1 cellular context compared by ENCODE assay signal in the genomic region with DNA sequence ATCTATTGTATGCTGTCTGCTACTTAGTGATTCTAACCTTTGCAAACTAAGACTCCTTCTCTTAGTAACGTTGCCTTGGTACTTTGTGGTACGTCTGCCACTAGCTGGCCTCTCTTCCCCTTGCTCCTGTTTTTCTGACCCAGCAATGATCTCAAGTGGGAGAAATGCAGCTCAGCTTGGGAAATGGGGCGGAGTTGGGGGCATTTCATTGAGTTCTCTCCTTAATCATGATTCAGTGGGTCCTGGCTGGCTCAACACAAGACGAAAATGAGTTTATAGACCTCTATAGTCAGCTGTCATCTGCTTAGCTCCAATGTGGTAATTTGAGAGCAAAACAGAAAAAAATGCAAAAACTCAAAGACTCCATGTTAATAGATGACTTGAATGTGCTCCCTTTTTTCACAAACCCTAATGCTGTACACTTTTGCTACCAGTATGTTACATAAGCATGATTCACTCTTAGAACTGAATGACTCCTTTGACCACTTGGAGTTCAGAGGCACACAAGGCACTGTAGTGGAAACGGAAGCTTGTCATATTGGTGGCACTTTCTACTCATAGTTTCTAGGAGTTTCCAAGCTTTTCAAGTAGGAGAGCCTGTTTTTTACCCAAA.
TF ChIP-seq lines count a peak whose summit lies in the region.

No MANE protein-coding gene starts in this region.

TF ChIP-seq in HepG2, 621 proteins besides CTCF, POLR2A, EP300 and RAD21 (continued from another document and continues in another):
- TF ChIP-seq, protein P1, sequence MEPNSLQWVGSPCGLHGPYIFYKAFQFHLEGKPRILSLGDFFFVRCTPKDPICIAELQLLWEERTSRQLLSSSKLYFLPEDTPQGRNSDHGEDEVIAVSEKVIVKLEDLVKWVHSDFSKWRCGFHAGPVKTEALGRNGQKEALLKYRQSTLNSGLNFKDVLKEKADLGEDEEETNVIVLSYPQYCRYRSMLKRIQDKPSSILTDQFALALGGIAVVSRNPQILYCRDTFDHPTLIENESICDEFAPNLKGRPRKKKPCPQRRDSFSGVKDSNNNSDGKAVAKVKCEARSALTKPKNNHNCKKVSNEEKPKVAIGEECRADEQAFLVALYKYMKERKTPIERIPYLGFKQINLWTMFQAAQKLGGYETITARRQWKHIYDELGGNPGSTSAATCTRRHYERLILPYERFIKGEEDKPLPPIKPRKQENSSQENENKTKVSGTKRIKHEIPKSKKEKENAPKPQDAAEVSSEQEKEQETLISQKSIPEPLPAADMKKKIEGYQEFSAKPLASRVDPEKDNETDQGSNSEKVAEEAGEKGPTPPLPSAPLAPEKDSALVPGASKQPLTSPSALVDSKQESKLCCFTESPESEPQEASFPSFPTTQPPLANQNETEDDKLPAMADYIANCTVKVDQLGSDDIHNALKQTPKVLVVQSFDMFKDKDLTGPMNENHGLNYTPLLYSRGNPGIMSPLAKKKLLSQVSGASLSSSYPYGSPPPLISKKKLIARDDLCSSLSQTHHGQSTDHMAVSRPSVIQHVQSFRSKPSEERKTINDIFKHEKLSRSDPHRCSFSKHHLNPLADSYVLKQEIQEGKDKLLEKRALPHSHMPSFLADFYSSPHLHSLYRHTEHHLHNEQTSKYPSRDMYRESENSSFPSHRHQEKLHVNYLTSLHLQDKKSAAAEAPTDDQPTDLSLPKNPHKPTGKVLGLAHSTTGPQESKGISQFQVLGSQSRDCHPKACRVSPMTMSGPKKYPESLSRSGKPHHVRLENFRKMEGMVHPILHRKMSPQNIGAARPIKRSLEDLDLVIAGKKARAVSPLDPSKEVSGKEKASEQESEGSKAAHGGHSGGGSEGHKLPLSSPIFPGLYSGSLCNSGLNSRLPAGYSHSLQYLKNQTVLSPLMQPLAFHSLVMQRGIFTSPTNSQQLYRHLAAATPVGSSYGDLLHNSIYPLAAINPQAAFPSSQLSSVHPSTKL (CRISPR knock-in tag; IDR thresholded peaks at IDR 0.05) = peak; percentile 87
- TF ChIP-seq E2F1 (CRISPR knock-in tag; IDR thresholded peaks at IDR 0.05) (no peak), AKAP8 (CRISPR knock-in tag; IDR thresholded peaks at IDR 0.05) (no peak), SOX5 (CRISPR knock-in tag; IDR thresholded peaks at IDR 0.05; ENCODE audit: borderline replicate concordance) (peak; percentile 40; the same call in 1 of the 2 replicates), SALL2 (CRISPR knock-in tag; IDR thresholded peaks at IDR 0.05) (no peak), MED1 (CRISPR knock-in tag; IDR thresholded peaks at IDR 0.05) (no peak), ZNF644 (CRISPR knock-in tag; IDR thresholded peaks at IDR 0.05; ENCODE audit: low read depth) (peak; percentile 90), GATAD2A (CRISPR knock-in tag; IDR thresholded peaks at IDR 0.05) (peak; percentile 61), TEAD3 (CRISPR knock-in tag; optimal IDR thresholded peaks at IDR 0.05; ENCODE audit: borderline replicate concordance) (peak; percentile 48), ZNF441 (CRISPR knock-in tag; IDR thresholded peaks at IDR 0.05; ENCODE audit: borderline replicate concordance) (no peak), ZNF264 (CRISPR knock-in tag; IDR thresholded peaks at IDR 0.05) (no peak), NFATC3 (CRISPR knock-in tag; IDR thresholded peaks at IDR 0.05) (no peak), CREB1 (IDR thresholded peaks at IDR 0.05) (0 out of 2 replicates have a peak, but pooled peaks have one; percentile 6), CREB1 (CRISPR knock-in tag; IDR thresholded peaks at IDR 0.05) (0 out of 2 replicates have a peak, but pooled peaks have one; percentile 14), EHMT2 (IDR thresholded peaks at IDR 0.05; ENCODE audit: borderline replicate concordance, low read depth, low read length) (no peak), NAIF1 (CRISPR knock-in tag; IDR thresholded peaks at IDR 0.05; ENCODE audit: borderline replicate concordance) (no peak), ZNF430 (CRISPR knock-in tag; IDR thresholded peaks at IDR 0.05) (no peak), CAMTA2 (CRISPR knock-in tag; IDR thresholded peaks at IDR 0.05; ENCODE audit: borderline replicate concordance) (no peak), AHR (CRISPR knock-in tag; IDR thresholded peaks at IDR 0.05) (no peak), ZNF562 (CRISPR knock-in tag; IDR thresholded peaks at IDR 0.05; ENCODE audit: borderline replicate concordance) (no peak), ZNF333 (CRISPR knock-in tag; IDR thresholded peaks at IDR 0.05; ENCODE audit: borderline replicate concordance) (no peak), PHF21A (CRISPR knock-in tag; IDR thresholded peaks at IDR 0.05) (no peak), ZNF251 (CRISPR knock-in tag; IDR thresholded peaks at IDR 0.05) (no peak), GABPB1 (CRISPR knock-in tag; IDR thresholded peaks at IDR 0.05) (peak; percentile 34; the same call in 1 of the 2 replicates), ZNF556 (CRISPR knock-in tag; IDR thresholded peaks at IDR 0.05; ENCODE audit: borderline replicate concordance) (peak; percentile 45; the same call in 1 of the 2 replicates), ZNF230 (CRISPR knock-in tag; IDR thresholded peaks at IDR 0.05) (no peak), ERF (CRISPR knock-in tag; IDR thresholded peaks at IDR 0.05) (0 out of 2 replicates have a peak, but pooled peaks have one; percentile 46), SRSF4 (IDR thresholded peaks at IDR 0.05; ENCODE audit: low read depth, low read length, poor library complexity, severe bottlenecking) (no peak), ZNF891 (CRISPR knock-in tag; IDR thresholded peaks at IDR 0.05) (no peak), TFDP2 (CRISPR knock-in tag; IDR thresholded peaks at IDR 0.05) (no peak), FOXP1 (IDR thresholded peaks at IDR 0.05) (no peak), FOXP1 (CRISPR knock-in tag; IDR thresholded peaks at IDR 0.05) (0 out of 2 replicates have a peak, but pooled peaks have one; percentile 6), ZNF383 (CRISPR knock-in tag; IDR thresholded peaks at IDR 0.05; ENCODE audit: borderline replicate concordance) (no peak), ESRRA (CRISPR knock-in tag; IDR thresholded peaks at IDR 0.05; ENCODE audit: low read depth) (no peak), ZNF558 (CRISPR knock-in tag; IDR thresholded peaks at IDR 0.05; ENCODE audit: borderline replicate concordance) (no peak), RAD51 (IDR thresholded peaks at IDR 0.05; ENCODE audit: borderline replicate concordance) (no peak), ZNF75D (CRISPR knock-in tag; IDR thresholded peaks at IDR 0.05; ENCODE audit: borderline replicate concordance) (no peak), PPARG (CRISPR knock-in tag; conservative IDR thresholded peaks at IDR 0.05) (0 out of 2 replicates have a peak, but pooled peaks have one; percentile 35), RARA (CRISPR knock-in tag; IDR thresholded peaks at IDR 0.05) (peak; percentile 79), SP4 (CRISPR knock-in tag; IDR thresholded peaks at IDR 0.05) (no peak), FOXK1 (CRISPR knock-in tag; IDR thresholded peaks at IDR 0.05; ENCODE audit: borderline replicate concordance, low read depth) (peak; percentile 52; the same call in 1 of the 2 replicates), ZSCAN12 (CRISPR knock-in tag; IDR thresholded peaks at IDR 0.05) (no peak), ZBTB25 (CRISPR knock-in tag; IDR thresholded peaks at IDR 0.05) (peak; percentile 18; the same call in 1 of the 2 replicates), ETV5 (CRISPR knock-in tag; IDR thresholded peaks at IDR 0.05; ENCODE audit: borderline replicate concordance) (peak; percentile 73; the same call in 1 of the 2 replicates), AHDC1 (CRISPR knock-in tag; IDR thresholded peaks at IDR 0.05; ENCODE audit: borderline replicate concordance) (peak; percentile 73; the same call in 1 of the 2 replicates), ONECUT2 (CRISPR knock-in tag; IDR thresholded peaks at IDR 0.05) (no peak)
- TF ChIP-seq, protein P2, sequence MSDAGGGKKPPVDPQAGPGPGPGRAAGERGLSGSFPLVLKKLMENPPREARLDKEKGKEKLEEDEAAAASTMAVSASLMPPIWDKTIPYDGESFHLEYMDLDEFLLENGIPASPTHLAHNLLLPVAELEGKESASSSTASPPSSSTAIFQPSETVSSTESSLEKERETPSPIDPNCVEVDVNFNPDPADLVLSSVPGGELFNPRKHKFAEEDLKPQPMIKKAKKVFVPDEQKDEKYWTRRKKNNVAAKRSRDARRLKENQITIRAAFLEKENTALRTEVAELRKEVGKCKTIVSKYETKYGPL (CRISPR knock-in tag; IDR thresholded peaks at IDR 0.05) = peak; percentile 71; the same call in 1 of the 2 replicates
- TF ChIP-seq, protein P3, sequence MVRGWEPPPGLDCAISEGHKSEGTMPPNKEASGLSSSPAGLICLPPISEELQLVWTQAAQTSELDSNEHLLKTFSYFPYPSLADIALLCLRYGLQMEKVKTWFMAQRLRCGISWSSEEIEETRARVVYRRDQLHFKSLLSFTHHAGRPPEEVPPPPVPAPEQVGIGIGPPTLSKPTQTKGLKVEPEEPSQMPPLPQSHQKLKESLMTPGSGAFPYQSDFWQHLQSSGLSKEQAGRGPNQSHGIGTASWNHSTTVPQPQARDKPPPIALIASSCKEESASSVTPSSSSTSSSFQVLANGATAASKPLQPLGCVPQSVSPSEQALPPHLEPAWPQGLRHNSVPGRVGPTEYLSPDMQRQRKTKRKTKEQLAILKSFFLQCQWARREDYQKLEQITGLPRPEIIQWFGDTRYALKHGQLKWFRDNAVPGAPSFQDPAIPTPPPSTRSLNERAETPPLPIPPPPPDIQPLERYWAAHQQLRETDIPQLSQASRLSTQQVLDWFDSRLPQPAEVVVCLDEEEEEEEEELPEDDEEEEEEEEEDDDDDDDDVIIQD (CRISPR knock-in tag; IDR thresholded peaks at IDR 0.05; ENCODE audit: low read depth) = peak; percentile 77
- TF ChIP-seq, protein P4, sequence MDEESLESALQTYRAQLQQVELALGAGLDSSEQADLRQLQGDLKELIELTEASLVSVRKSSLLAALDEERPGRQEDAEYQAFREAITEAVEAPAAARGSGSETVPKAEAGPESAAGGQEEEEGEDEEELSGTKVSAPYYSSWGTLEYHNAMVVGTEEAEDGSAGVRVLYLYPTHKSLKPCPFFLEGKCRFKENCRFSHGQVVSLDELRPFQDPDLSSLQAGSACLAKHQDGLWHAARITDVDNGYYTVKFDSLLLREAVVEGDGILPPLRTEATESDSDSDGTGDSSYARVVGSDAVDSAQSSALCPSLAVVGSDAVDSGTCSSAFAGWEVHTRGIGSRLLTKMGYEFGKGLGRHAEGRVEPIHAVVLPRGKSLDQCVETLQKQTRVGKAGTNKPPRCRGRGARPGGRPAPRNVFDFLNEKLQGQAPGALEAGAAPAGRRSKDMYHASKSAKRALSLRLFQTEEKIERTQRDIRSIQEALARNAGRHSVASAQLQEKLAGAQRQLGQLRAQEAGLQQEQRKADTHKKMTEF (CRISPR knock-in tag; IDR thresholded peaks at IDR 0.05) = peak; percentile 61; the same call in 1 of the 2 replicates
